Comparison of ENCODE assay signal across 10 cellular contexts in genomic region chr16:81651758-81652718, GRCh38.
DNase-seq lines count a peak whose midpoint lies in the region; TF ChIP-seq lines count a peak whose summit lies in the region.
"Had no signal": no experiment of that assay in that cellular context is flagged by ENCODE, and none has a peak within 500 bp of the region (broad histone marks: within the 10 kb centered on the region; RNA-seq: fewer than 3 reads in every experiment).

No MANE protein-coding gene starts in this region.

- H3K9me3 ChIP-seq in esophagus squamous epithelium (no peaks in the 10 kb centered on the region), stomach (no peaks in the 10 kb centered on the region)
- H3K9me3 ChIP-seq: A549 had no signal

- WGBS in esophagus squamous epithelium, 2 donors, result 67 to 76% methylated on average over 11 to 12 of the region's 19 CpGs
- WGBS in stomach, 5 donors, result 58 to 72% (median 68%) methylated on average over 17 to 19 of the region's 19 CpGs

- H3K36me3 ChIP-seq in esophagus squamous epithelium (peaks cover 7 to 62% (median 9%) of the 10 kb centered on the region in 3 donors), stomach (peaks cover 0 to 55% (median 31%) of the 10 kb centered on the region in 4 donors)

- peak overlapping the region in 3 of 4 donors; percentile 74 to 80 (median 77) for H3K27ac ChIP-seq in esophagus squamous epithelium
- peak overlapping the region; percentile 19 to 88 (median 82) for H3K27ac ChIP-seq in stomach

- no peak for TF ChIP-seq EP300 in stomach (IDR thresholded peaks at IDR 0.05)

- TF ChIP-seq CTCF in esophagus squamous epithelium (IDR thresholded peaks at IDR 0.05) (no peak), stomach (IDR thresholded peaks at IDR 0.05) (no peak)

- H3K27me3 ChIP-seq in esophagus squamous epithelium (no peaks in the 10 kb centered on the region), stomach (no peaks in the 10 kb centered on the region)

- H3K4me1 ChIP-seq in esophagus squamous epithelium, result peaks cover 10 to 67% (median 25%) of the 10 kb centered on the region in 3 donors
- H3K4me1 ChIP-seq in stomach, result peaks cover 10 to 86% (median 56%) of the 10 kb centered on the region in 4 donors

- H3K4me3 ChIP-seq in esophagus squamous epithelium (peak overlapping the region in 2 of 4 donors; percentile 21 to 35), stomach (peak overlapping the region; percentile 10 to 40 (median 35))
- H3K4me3 ChIP-seq: A549 had no signal

- no peak for TF ChIP-seq POLR2A in esophagus squamous epithelium (IDR thresholded peaks at IDR 0.05)
- TF ChIP-seq POLR2A in stomach (IDR thresholded peaks at IDR 0.05), result no peak

- peak; percentile 69 to 78 for DNase-seq in NCI-H524 (lab: John Stamatoyannopoulos, UW)
- no peak for DNase-seq in NCI-H524 treated with DMSO at 0.1 percent for 48 hours (lab: John Stamatoyannopoulos, UW)
- DNase-seq in NCI-H69 (lab: John Stamatoyannopoulos, UW), result peak; percentile 81
- DNase-seq in esophagus squamous epithelium (lab: John Stamatoyannopoulos, UW), result no peak
- no peak for DNase-seq in stomach
- no peak for DNase-seq in NCI-H1048 (lab: John Stamatoyannopoulos, UW)
- DNase-seq in DMS114 treated with DMSO at 0.1 percent for 48 hours (lab: John Stamatoyannopoulos, UW; ENCODE audit: unreplicated experiment), result no peak
- no peak for DNase-seq in NCI-H82 (lab: John Stamatoyannopoulos, UW)
- DNase-seq: activated naive CD8-positive, alpha-beta T cell treated with anti-CD3 and anti-CD28 coated beads, Interleukin-2, amount 50 U/mL, for 24 hours had no signal

- intact Hi-C loops in esophagus squamous epithelium (cut with DNase I) (no loop called here), stomach (cut with DNase I; ENCODE audit: low total_unique reads) (no loop called here)

Comparison
In these comparisons a context has a peak if more than half of its experiments do, and no peak if none do; other contexts are left out.
1. DNase-seq: peak in NCI-H524 (2 of 2) and NCI-H69 (single experiment); none in NCI-H524 treated with DMSO at 0.1 percent for 48 hours (single experiment), esophagus squamous epithelium (single experiment), stomach (single experiment), NCI-H1048 (single experiment), DMS114 treated with DMSO at 0.1 percent for 48 hours (single experiment) and NCI-H82 (single experiment).